ENCODE assay signal across 8 cellular contexts in the genomic region with DNA sequence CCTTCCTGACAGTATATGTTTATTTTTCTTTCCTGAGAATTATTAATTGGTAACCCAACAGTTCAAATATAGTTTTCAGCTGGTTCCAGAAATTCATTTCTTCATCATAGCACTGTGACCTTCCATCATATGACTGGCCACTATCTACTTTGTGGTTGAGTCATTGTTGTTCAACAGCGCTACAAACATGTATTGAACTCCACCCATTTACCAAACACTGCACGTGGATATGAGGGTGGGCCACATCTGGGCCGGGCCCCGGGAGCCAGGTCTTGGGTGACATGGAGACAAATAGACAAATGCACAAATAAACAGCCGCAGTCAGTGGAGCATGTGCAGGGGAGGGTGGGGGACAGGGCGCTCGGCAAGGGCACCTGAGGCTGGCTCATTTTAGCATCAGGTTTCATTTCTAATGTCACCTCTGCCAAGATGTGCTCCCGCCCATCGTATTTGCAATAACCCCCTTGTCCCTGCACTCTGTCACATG. TPM values are rescaled to one million over a fixed set of nuclear protein-coding genes. Genes with fewer than 3 reads are reported as not detected.
A peak's percentile ranks its signal among the peaks of the same experiment; 100 is the strongest.
DNase-seq lines count a peak whose midpoint lies in the region; ATAC-seq and TF ChIP-seq lines count a peak whose summit lies in the region.

No MANE protein-coding gene starts in this region.

- no peaks in the 10 kb centered on the region for H3K27me3 ChIP-seq in breast epithelium
- H3K27me3 ChIP-seq in left lung, result no peaks in the 10 kb centered on the region
- no peaks in the 10 kb centered on the region for H3K27me3 ChIP-seq in uterus

- peak; percentile 74 for ATAC-seq in left lung

- peak overlapping the region; percentile 52 to 77 for H3K27ac ChIP-seq in breast epithelium
- peak overlapping the region; percentile 28 to 53 for H3K27ac ChIP-seq in left lung
- H3K27ac ChIP-seq in uterus, result peak overlapping the region; percentile 61 to 69

- TF ChIP-seq POLR2A in breast epithelium (IDR thresholded peaks at IDR 0.05) (no peak), uterus (IDR thresholded peaks at IDR 0.05) (no peak)

- no peaks in the 10 kb centered on the region for H3K4me1 ChIP-seq in breast epithelium
- H3K4me1 ChIP-seq in left lung, result peaks cover 0 to 10% of the 10 kb centered on the region in 2 donors
- no peaks in the 10 kb centered on the region for H3K4me1 ChIP-seq in uterus

- H3K36me3 ChIP-seq in breast epithelium, result no peaks in the 10 kb centered on the region
- no peaks in the 10 kb centered on the region for H3K36me3 ChIP-seq in left lung
- H3K36me3 ChIP-seq in uterus, result no peaks in the 10 kb centered on the region

- no peak for TF ChIP-seq CTCF in breast epithelium (IDR thresholded peaks at IDR 0.05)
- TF ChIP-seq CTCF in left lung (IDR thresholded peaks at IDR 0.05), result no peak
- no peak for TF ChIP-seq CTCF in uterus (IDR thresholded peaks at IDR 0.05)

- H3K9me3 ChIP-seq in breast epithelium, result no peaks in the 10 kb centered on the region
- no peaks in the 10 kb centered on the region for H3K9me3 ChIP-seq in left lung
- H3K9me3 ChIP-seq in uterus, result no peaks in the 10 kb centered on the region

- intact Hi-C loops in breast epithelium (cut with DNase I; ENCODE audit: low total_unique reads) (no loop called here), left lung (cut with DNase I) (no loop called here), uterus (cut with DNase I; ENCODE audit: low total_unique reads) (no loop called here)

- H3K4me3 ChIP-seq in breast epithelium (no peak overlapping the region), left lung (no peak overlapping the region), uterus (no peak overlapping the region)

- DNase-seq in NCI-H1436 (lab: John Stamatoyannopoulos, UW) (peak; percentile 16), NCI-H1436 treated with DMSO at 0.1 percent for 48 hours (lab: John Stamatoyannopoulos, UW) (no peak), breast epithelium (ENCODE audit: low spot score in 2 of 2) (no peak), left lung (no peak), uterus (no peak), UCSD-AML1 (lab: John Stamatoyannopoulos, UW; ENCODE audit: unreplicated experiment) (no peak), HuH-7.5 (ENCODE audit: low spot score) (no peak)
- DNase-seq in activated CD4-positive, alpha-beta T cell treated with anti-CD3 and anti-CD28 coated beads for 48 hours, result no peak

RNA-seq across cellular contexts. Expression of gene EEPD1, which starts 24.0 kb away (rescaled TPM):
- total RNA-seq in breast epithelium (10 to 100 TPM in 2 of 3 donors, 1 to 10 TPM in 1; 6.4 to 32.5 (median 10.5) TPM), left lung (10 to 100 TPM in 1 of 2 donors, 1 to 10 TPM in 1; 7.8 to 11.8 TPM), uterus (10 to 100 TPM in 3 of 4 donors, 1 to 10 TPM in 1; 1.8 to 18.4 (median 11.2) TPM)
